ENCODE assay signal across 8 cellular contexts in genomic region chr22:29767289-29768051, GRCh38. TPM values are rescaled to one million over a fixed set of nuclear protein-coding genes. Genes with fewer than 3 reads are reported as not detected.
A peak's percentile ranks its signal among the peaks of the same experiment; 100 is the strongest.
DNase-seq lines count a peak whose midpoint lies in the region; ATAC-seq, FAIRE-seq and TF ChIP-seq lines count a peak whose summit lies in the region.

TSS of gene UQCR10 (plus strand) at chr22:29767369. CDS start at chr22:29767399, 30 bp downstream.

- intact Hi-C loops in right cardiac atrium (cut with DNase I), result loop anchor here in 1 of 4 donors (10.0 kb wide), 1 partner anchor 237 kb away; no protein-coding TSS in a partner anchor

- no peaks in the 10 kb centered on the region for H3K27me3 ChIP-seq in right cardiac atrium (ENCODE audit: control insufficient read depth, insufficient read depth)

- peaks cover 31% of the 10 kb centered on the region for H3K4me1 Mint-ChIP-seq in T-helper 17 cell

- peak; percentile 90 for DNase-seq in NCI-H1436 (lab: John Stamatoyannopoulos, UW)
- DNase-seq in T-helper 17 cell, result peak; percentile 86 to 90 (median 88)
- peak in 54 of 56 donors; percentile 57 to 95 (median 83) for DNase-seq in amygdala (lab: John Stamatoyannopoulos, UW)
- DNase-seq in right cardiac atrium, result peak; percentile 95 to 98 (median 98)
- DNase-seq in pulmonary artery endothelial cell (ENCODE audit: low read depth, low spot score), result peak; percentile 78
- DNase-seq in urothelium cell line (ENCODE audit: low spot score), result peak; percentile 97

- peak within 1 kb of the TSS; percentile 89 for H3K27ac ChIP-seq in right cardiac atrium (ENCODE audit: low read length)

- FAIRE-seq in urothelium cell line (lab: Jason Lieb, UNC), result peak; percentile 77

- H3K4me1 ChIP-seq in right cardiac atrium (ENCODE audit: control insufficient read depth, insufficient read depth, low read length), result peaks cover 9% of the 10 kb centered on the region

- H3K36me3 Mint-ChIP-seq in T-helper 17 cell (ENCODE audit: low read depth), result peaks cover 4% of the 10 kb centered on the region

- ATAC-seq in HG02759 (IDR thresholded peaks at IDR 0.05; ENCODE audit: unreplicated experiment) (peak; percentile 72), T-helper 17 cell (peak; percentile 85), right cardiac atrium (peak; percentile 92 to 94)

- H3K27ac Mint-ChIP-seq in T-helper 17 cell, result peak within 1 kb of the TSS; percentile 98

- TF ChIP-seq CTCF in GM12875 (IDR thresholded peaks at IDR 0.05; ENCODE audit: borderline replicate concordance, insufficient read depth, low read depth, low read length), result no peak

- peak within 1 kb of the TSS; percentile 98 for H3K4me3 Mint-ChIP-seq in T-helper 17 cell

- no peaks in the 10 kb centered on the region for H3K27me3 Mint-ChIP-seq in T-helper 17 cell

- H3K4me3 ChIP-seq in GM12875 (ENCODE audit: low read depth, low read length), result peak within 1 kb of the TSS; percentile 78
- H3K4me3 ChIP-seq in right cardiac atrium (ENCODE audit: low read length), result peak within 1 kb of the TSS; percentile 73

- WGBS in right cardiac atrium, result 13% methylated on average over 45 of the region's 45 CpGs

- H3K9me3 ChIP-seq in T-helper 17 cell (ENCODE audit: control insufficient read depth, low read length, poor library complexity, severe bottlenecking), result no peaks in the 10 kb centered on the region
- H3K9me3 ChIP-seq in right cardiac atrium (ENCODE audit: control insufficient read depth, low read length), result no peaks in the 10 kb centered on the region

RNA-seq across cellular contexts. Expression of gene UQCR10, which starts in this region (rescaled TPM):
- total RNA-seq in T-helper 17 cell, result 10 to 100 TPM; 31.9 to 36.8 TPM
- 100 to 1,000 TPM; 216 to 307 (median 277) TPM for total RNA-seq in right cardiac atrium
- polyA plus RNA-seq in right cardiac atrium, result 768 TPM
- total RNA-seq in pulmonary artery endothelial cell, result 78.0 and 83.1 TPM in 2 replicates

Comparison
In these comparisons a context has a peak if more than half of its experiments do, and no peak if none do; other contexts are left out.
1. Peak in every context shown above with its lines: DNase-seq, ATAC-seq, H3K4me3 ChIP-seq and H3K27ac ChIP-seq.